Comparison of ENCODE assay signal across 30 cellular contexts in genomic region chr6:51968265-51968664, GRCh38.
"Had no signal": no experiment of that assay in that cellular context is flagged by ENCODE, and none has a peak within 500 bp of the region (broad histone marks: within the 10 kb centered on the region; RNA-seq: fewer than 3 reads in every experiment).

No MANE protein-coding gene starts in this region.

- DNase-seq: activated CD4-positive, alpha-beta memory T cell treated with anti-CD3 and anti-CD28 coated beads for 36 hours; activated CD4-positive, alpha-beta T cell treated with anti-CD3 and anti-CD28 coated beads for 36 hours; activated CD4-positive, alpha-beta T cell treated with anti-CD3 and anti-CD28 coated beads, Interleukin-2, amount 10 ng/mL, durations not matched to agents 24 days and 14 days; activated CD4-positive, CD25-positive, alpha-beta regulatory T cell; activated CD4-positive, CD25-positive, alpha-beta regulatory T cell treated with anti-CD3 and anti-CD28 coated beads, Interleukin-2, amount 50 U/mL, for 72 hours; activated CD8-positive, alpha-beta memory T cell treated with anti-CD3 and anti-CD28 coated beads, Interleukin-2, amount 50 U/mL, for 48 hours; activated CD8-positive, alpha-beta T cell treated with anti-CD3 and anti-CD28 coated beads, Interleukin-2, amount 10 ng/mL, durations not matched to agents 7 days and 5 days; activated effector memory CD4-positive, alpha-beta T cell treated with Interleukin-2 at 50 U/mL for 16 hours; activated gamma-delta T cell treated with Interleukin-2 at 50 U/mL for 16 hours; activated naive CD4-positive, alpha-beta T cell treated with anti-CD3 and anti-CD28 coated beads, Interleukin-2, amount 50 U/mL, for 16 hours; activated naive CD4-positive, alpha-beta T cell treated with Interleukin-2 at 50 U/mL for 16 hours; activated T-cell treated with anti-CD3 and anti-CD28 coated beads for 4 hours; activated T-cell treated with anti-CD3 and anti-CD28 coated beads, Interleukin-2, amount 50 U/mL, for 24 hours; amniotic stem cell; anterior cingulate cortex; brain microvascular endothelial cell; dorsolateral prefrontal cortex; effector memory CD4-positive, alpha-beta T cell; endodermal cell; foreskin fibroblast; head of caudate nucleus; T-helper 2 cell had no signal

- H3K27ac ChIP-seq: brain microvascular endothelial cell, coronary artery, dorsolateral prefrontal cortex had no signal

- H3K36me3 Mint-ChIP-seq: activated CD4-positive, alpha-beta memory T cell treated with anti-CD3 and anti-CD28 coated beads for 36 hours; activated naive CD8-positive, alpha-beta T cell had no signal

- H3K4me3 Mint-ChIP-seq: activated CD4-positive, alpha-beta memory T cell treated with anti-CD3 and anti-CD28 coated beads for 36 hours; activated CD4-positive, alpha-beta T cell treated with anti-CD3 and anti-CD28 coated beads for 36 hours; activated CD4-positive, alpha-beta T cell treated with anti-CD3 and anti-CD28 coated beads, Interleukin-2, amount 10 ng/mL, durations not matched to agents 24 days and 14 days; activated CD8-positive, alpha-beta T cell treated with anti-CD3 and anti-CD28 coated beads, Interleukin-2, amount 10 ng/mL, durations not matched to agents 7 days and 5 days; activated naive CD8-positive, alpha-beta T cell; activated T-cell treated with anti-CD3 and anti-CD28 coated beads, Interleukin-2, amount 50 U/mL, for 24 hours; activated T-helper 17 cell treated with anti-CD3 and anti-CD28 coated beads, Interleukin-2, amount 50 U/mL, for 72 hours; central memory CD8-positive, alpha-beta T cell; dendritic cell treated with granulocyte-macrophage colony-stimulating factor and Interleukin-4, amounts not matched to agents 40 ng/mL and 50 ng/mL, for 4 days; endodermal cell had no signal

- H3K4me1 Mint-ChIP-seq: activated CD4-positive, alpha-beta T cell treated with anti-CD3 and anti-CD28 coated beads for 36 hours; activated CD4-positive, alpha-beta T cell treated with anti-CD3 and anti-CD28 coated beads, Interleukin-2, amount 10 ng/mL, durations not matched to agents 24 days and 14 days; activated T-helper 17 cell treated with anti-CD3 and anti-CD28 coated beads, Interleukin-2, amount 50 U/mL, for 72 hours; central memory CD8-positive, alpha-beta T cell had no signal

- H3K4me3 ChIP-seq: coronary artery, dorsolateral prefrontal cortex had no signal

- H3K9me3 Mint-ChIP-seq: activated CD4-positive, alpha-beta memory T cell treated with anti-CD3 and anti-CD28 coated beads for 36 hours; activated CD4-positive, alpha-beta T cell treated with anti-CD3 and anti-CD28 coated beads, Interleukin-2, amount 10 ng/mL, durations not matched to agents 24 days and 14 days; activated T-cell treated with anti-CD3 and anti-CD28 coated beads, Interleukin-2, amount 50 U/mL, for 24 hours; activated T-helper 17 cell treated with anti-CD3 and anti-CD28 coated beads, Interleukin-2, amount 50 U/mL, for 72 hours; central memory CD8-positive, alpha-beta T cell; dendritic cell treated with granulocyte-macrophage colony-stimulating factor and Interleukin-4, amounts not matched to agents 40 ng/mL and 50 ng/mL, for 4 days had no signal

- FAIRE-seq: astrocyte, frontal cortex had no signal

- ATAC-seq: activated CD4-positive, alpha-beta T cell treated with anti-CD3 and anti-CD28 coated beads for 36 hours; activated CD8-positive, alpha-beta T cell treated with anti-CD3 and anti-CD28 coated beads, Interleukin-2, amount 10 ng/mL, durations not matched to agents 7 days and 5 days; activated T-helper 17 cell treated with anti-CD3 and anti-CD28 coated beads, Interleukin-2, amount 50 U/mL, for 72 hours; esophagus mucosa had no signal

- H3K27me3 ChIP-seq: brain microvascular endothelial cell had no signal

- H3K36me3 ChIP-seq: brain microvascular endothelial cell had no signal
